Comparison of ENCODE assay signal across 1 cellular context in genomic region chr5:163347671-163348070, GRCh38.
TF ChIP-seq lines count a peak whose summit lies in the region.

No MANE protein-coding gene starts in this region.

TF ChIP-seq in HCT116, 20 proteins besides CTCF, POLR2A, EP300 and RAD21:
- TF ChIP-seq REST (IDR thresholded peaks at IDR 0.05; ENCODE audit: low read depth), result no peak
- TF ChIP-seq SRF (IDR thresholded peaks at IDR 0.05; ENCODE audit: low read depth), result no peak
- no peak for TF ChIP-seq SP1 (IDR thresholded peaks at IDR 0.05; ENCODE audit: low read depth)
- TF ChIP-seq POLR2AphosphoS5 (IDR thresholded peaks at IDR 0.05; ENCODE audit: low read depth, low read length), result no peak
- no peak for TF ChIP-seq ZBTB33 (IDR thresholded peaks at IDR 0.05; ENCODE audit: extremely low read depth, insufficient replicate concordance, low read length)
- TF ChIP-seq ATF3 (IDR thresholded peaks at IDR 0.05), result no peak
- TF ChIP-seq ZNF274 (IDR thresholded peaks at IDR 0.05; ENCODE audit: low read depth, low read length), result no peak
- TF ChIP-seq TCF7L2 (IDR thresholded peaks at IDR 0.05; ENCODE audit: borderline replicate concordance, extremely low read depth, insufficient read depth, insufficient read length), result no peak
- no peak for TF ChIP-seq EZH2phosphoT487 (IDR thresholded peaks at IDR 0.05; ENCODE audit: borderline replicate concordance)
- TF ChIP-seq CBX3 (IDR thresholded peaks at IDR 0.05; ENCODE audit: low read depth), result no peak
- no peak for TF ChIP-seq CEBPB (IDR thresholded peaks at IDR 0.05; ENCODE audit: low read depth)
- no peak for TF ChIP-seq JUND (IDR thresholded peaks at IDR 0.05)
- TF ChIP-seq MAX (IDR thresholded peaks at IDR 0.05), result no peak
- no peak for TF ChIP-seq EZH2 (IDR thresholded peaks at IDR 0.05)
- no peak for TF ChIP-seq YY1 (IDR thresholded peaks at IDR 0.05; ENCODE audit: extremely low read depth, insufficient replicate concordance, low read depth, low read length)
- TF ChIP-seq ZFX (IDR thresholded peaks at IDR 0.05), result no peak
- no peak for TF ChIP-seq ELF1 (IDR thresholded peaks at IDR 0.05; ENCODE audit: borderline replicate concordance, low read depth)
- TF ChIP-seq FOSL1 (IDR thresholded peaks at IDR 0.05; ENCODE audit: low read depth), result no peak
